Comparison of ENCODE assay signal across 28 cellular contexts in genomic region chrX:50684871-50685270, GRCh38.
"Had no signal": no experiment of that assay in that cellular context is flagged by ENCODE, and none has a peak within 500 bp of the region (broad histone marks: within the 10 kb centered on the region; RNA-seq: fewer than 3 reads in every experiment).

No MANE protein-coding gene starts in this region.

- H3K9me3 Mint-ChIP-seq: dendritic cell treated with granulocyte-macrophage colony-stimulating factor and Interleukin-4, amounts not matched to agents 40 ng/mL and 50 ng/mL, for 4 days; memory B cell; naive thymus-derived CD4-positive, alpha-beta T cell had no signal

- H3K4me1 Mint-ChIP-seq: memory B cell; naive thymus-derived CD4-positive, alpha-beta T cell had no signal

- H3K4me3 ChIP-seq: colonic mucosa, dorsolateral prefrontal cortex, esophagus squamous epithelium, gastrocnemius medialis, heart right ventricle, left lung, lower lobe of right lung had no signal

- H3K27ac ChIP-seq: colonic mucosa, dorsolateral prefrontal cortex, epithelial cell of prostate, esophagus squamous epithelium, gastrocnemius medialis, heart right ventricle, left lung, lower lobe of right lung had no signal

- ATAC-seq: esophagus mucosa; gastrocnemius medialis; heart right ventricle; left cardiac atrium; left lung; left ventricle myocardium superior; lower lobe of right lung; naive thymus-derived CD4-positive, alpha-beta T cell had no signal

- H3K27ac Mint-ChIP-seq: dendritic cell treated with granulocyte-macrophage colony-stimulating factor and Interleukin-4, amounts not matched to agents 40 ng/mL and 50 ng/mL, for 4 days; memory B cell; naive thymus-derived CD4-positive, alpha-beta T cell had no signal

- H3K27me3 ChIP-seq: colonic mucosa, esophagus squamous epithelium, gastrocnemius medialis, left lung had no signal

- H3K36me3 Mint-ChIP-seq: memory B cell; naive thymus-derived CD4-positive, alpha-beta T cell had no signal

- FAIRE-seq: islet of Langerhans, keratinocyte had no signal

- H3K9me3 ChIP-seq: colonic mucosa, esophagus squamous epithelium, gastrocnemius medialis, heart right ventricle, left lung, lower lobe of right lung had no signal

- H3K4me3 Mint-ChIP-seq: dendritic cell treated with granulocyte-macrophage colony-stimulating factor and Interleukin-4, amounts not matched to agents 40 ng/mL and 50 ng/mL, for 4 days; memory B cell; naive thymus-derived CD4-positive, alpha-beta T cell had no signal

- H3K36me3 ChIP-seq: colonic mucosa, esophagus squamous epithelium, gastrocnemius medialis, heart right ventricle, left lung, lower lobe of right lung had no signal

- H3K4me1 ChIP-seq: colonic mucosa, esophagus squamous epithelium, gastrocnemius medialis, left lung, lower lobe of right lung had no signal

- H3K27me3 Mint-ChIP-seq: dendritic cell treated with granulocyte-macrophage colony-stimulating factor and Interleukin-4, amounts not matched to agents 40 ng/mL and 50 ng/mL, for 4 days; memory B cell had no signal

- DNase-seq: colonic mucosa; cortex of kidney; dorsolateral prefrontal cortex; effector CD4-positive, alpha-beta T cell; effector memory CD4-positive, alpha-beta T cell; erythroblast; esophagus squamous epithelium; foreskin fibroblast; foreskin melanocyte; gastrocnemius medialis; glutamatergic neuron; head of caudate nucleus; heart right ventricle; hippocampal formation; left cardiac atrium; left lung; left ventricle myocardium superior; lower lobe of right lung; mammary epithelial cell; mesendoderm; midbrain; naive thymus-derived CD4-positive, alpha-beta T cell had no signal
